Comparison of ENCODE assay signal across 1 cellular context in the genomic region with DNA sequence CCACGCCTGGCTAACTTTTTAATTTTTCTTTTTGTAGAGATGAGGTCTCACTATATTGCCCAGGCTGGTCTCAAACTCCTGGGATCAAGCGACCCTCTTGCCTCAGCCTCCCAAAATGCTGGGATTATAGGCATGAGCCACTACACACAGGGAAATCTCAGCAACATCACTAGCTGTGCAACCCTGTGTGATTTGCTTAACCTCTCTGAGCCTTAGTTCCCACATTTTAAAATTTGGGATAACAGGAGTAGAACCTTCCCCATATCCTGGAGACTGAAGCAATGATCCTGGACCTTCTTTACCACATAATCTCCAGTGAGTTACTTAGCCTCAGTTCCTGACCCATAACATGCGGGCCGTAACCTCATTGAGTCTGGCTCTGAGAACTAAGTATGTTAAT.
TF ChIP-seq lines count a peak whose summit lies in the region.

No MANE protein-coding gene starts in this region.

TF ChIP-seq in K562, 482 proteins besides CTCF, POLR2A, EP300 and RAD21 (continued from another document):
- no peak for TF ChIP-seq ZBTB34 (CRISPR knock-in tag; IDR thresholded peaks at IDR 0.05)
- TF ChIP-seq ZNF609 (CRISPR knock-in tag; IDR thresholded peaks at IDR 0.05; ENCODE audit: borderline replicate concordance): no peak
- no peak for TF ChIP-seq HDAC8 (tag; IDR thresholded peaks at IDR 0.05)
- no peak for TF ChIP-seq ETV5 (CRISPR knock-in tag; IDR thresholded peaks at IDR 0.05; ENCODE audit: low read depth)
- TF ChIP-seq RBM25 (IDR thresholded peaks at IDR 0.05; ENCODE audit: low read depth, low read length, severe bottlenecking): peak; percentile 73
- TF ChIP-seq MXI1 (IDR thresholded peaks at IDR 0.05; ENCODE audit: low read depth, low read length): no peak
- TF ChIP-seq HMG20A (CRISPR knock-in tag; conservative IDR thresholded peaks at IDR 0.05): no peak
- no peak for TF ChIP-seq NFIC (IDR thresholded peaks at IDR 0.05)
- TF ChIP-seq, protein P1, sequence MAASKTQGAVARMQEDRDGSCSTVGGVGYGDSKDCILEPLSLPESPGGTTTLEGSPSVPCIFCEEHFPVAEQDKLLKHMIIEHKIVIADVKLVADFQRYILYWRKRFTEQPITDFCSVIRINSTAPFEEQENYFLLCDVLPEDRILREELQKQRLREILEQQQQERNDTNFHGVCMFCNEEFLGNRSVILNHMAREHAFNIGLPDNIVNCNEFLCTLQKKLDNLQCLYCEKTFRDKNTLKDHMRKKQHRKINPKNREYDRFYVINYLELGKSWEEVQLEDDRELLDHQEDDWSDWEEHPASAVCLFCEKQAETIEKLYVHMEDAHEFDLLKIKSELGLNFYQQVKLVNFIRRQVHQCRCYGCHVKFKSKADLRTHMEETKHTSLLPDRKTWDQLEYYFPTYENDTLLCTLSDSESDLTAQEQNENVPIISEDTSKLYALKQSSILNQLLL (CRISPR knock-in tag; IDR thresholded peaks at IDR 0.05; ENCODE audit: borderline replicate concordance): no peak
- TF ChIP-seq ATF6 (CRISPR knock-in tag; IDR thresholded peaks at IDR 0.05): no peak
- no peak for TF ChIP-seq PTRF (tag; IDR thresholded peaks at IDR 0.05)
- TF ChIP-seq BCOR (IDR thresholded peaks at IDR 0.05): peak; percentile 73
- TF ChIP-seq ZNF140 (CRISPR knock-in tag; IDR thresholded peaks at IDR 0.05): no peak
- no peak for TF ChIP-seq NFIX (CRISPR knock-in tag; IDR thresholded peaks at IDR 0.05; ENCODE audit: low read depth)
- no peak for TF ChIP-seq SETDB1 (IDR thresholded peaks at IDR 0.05; ENCODE audit: low read length)
- TF ChIP-seq BMI1 (IDR thresholded peaks at IDR 0.05; ENCODE audit: low read length): no peak
- TF ChIP-seq ZNF282 (CRISPR knock-in tag; IDR thresholded peaks at IDR 0.05): no peak
- no peak for TF ChIP-seq TOE1 (IDR thresholded peaks at IDR 0.05; ENCODE audit: borderline replicate concordance)
- TF ChIP-seq TOE1 (CRISPR knock-in tag; IDR thresholded peaks at IDR 0.05; ENCODE audit: borderline replicate concordance, low read depth): no peak
- TF ChIP-seq SRF (CRISPR knock-in tag; IDR thresholded peaks at IDR 0.05): no peak
- TF ChIP-seq RFX5 (IDR thresholded peaks at IDR 0.05; ENCODE audit: low read depth, low read length): no peak
- TF ChIP-seq ZNF696 (CRISPR knock-in tag; conservative IDR thresholded peaks at IDR 0.05): no peak
- no peak for TF ChIP-seq ZBTB1 (CRISPR knock-in tag; IDR thresholded peaks at IDR 0.05; ENCODE audit: borderline replicate concordance, low read depth)
